10 cellular contexts compared by ENCODE assay signal in genomic region chr18:40935423-40935822, GRCh38.
DNase-seq lines count a peak whose midpoint lies in the region; ATAC-seq and TF ChIP-seq lines count a peak whose summit lies in the region.
"Had no signal": no experiment of that assay in that cellular context is flagged by ENCODE, and none has a peak within 500 bp of the region (broad histone marks: within the 10 kb centered on the region; RNA-seq: fewer than 3 reads in every experiment).

No MANE protein-coding gene starts in this region.

- DNase-seq in heart left ventricle (no peak), cardiac septum (ENCODE audit: low spot score) (no peak), OCI-M1 (lab: John Stamatoyannopoulos, UW) (peak; percentile 80), foreskin fibroblast (peak in 1 of 2 donors; percentile 22), OCI-M2 (lab: John Stamatoyannopoulos, UW; ENCODE audit: unreplicated experiment) (no peak)
- DNase-seq in activated CD4-positive, alpha-beta T cell treated with anti-CD3 and anti-CD28 coated beads, Interleukin-2, amount 10 ng/mL, durations not matched to agents 7 days and 5 days = no peak
- no peak for DNase-seq in effector memory CD8-positive, alpha-beta T cell
- DNase-seq: CD8-positive, alpha-beta memory T cell had no signal

- H3K27ac Mint-ChIP-seq in activated CD4-positive, alpha-beta T cell treated with anti-CD3 and anti-CD28 coated beads, Interleukin-2, amount 10 ng/mL, durations not matched to agents 7 days and 5 days = no peak overlapping the region
- H3K27ac Mint-ChIP-seq in effector memory CD8-positive, alpha-beta T cell = no peak overlapping the region
- H3K27ac Mint-ChIP-seq: CD8-positive, alpha-beta memory T cell had no signal

- H3K4me3 Mint-ChIP-seq in activated CD4-positive, alpha-beta T cell treated with anti-CD3 and anti-CD28 coated beads, Interleukin-2, amount 10 ng/mL, durations not matched to agents 7 days and 5 days = no peak overlapping the region
- H3K4me3 Mint-ChIP-seq in effector memory CD8-positive, alpha-beta T cell = no peak overlapping the region
- H3K4me3 Mint-ChIP-seq: CD8-positive, alpha-beta memory T cell had no signal

- peaks cover 3% of the 10 kb centered on the region for H3K9me3 Mint-ChIP-seq in activated CD4-positive, alpha-beta T cell treated with anti-CD3 and anti-CD28 coated beads, Interleukin-2, amount 10 ng/mL, durations not matched to agents 7 days and 5 days
- peaks cover 7 to 12% of the 10 kb centered on the region in 2 donors for H3K9me3 Mint-ChIP-seq in effector memory CD8-positive, alpha-beta T cell

- POLR2A ChIA-PET in activated CD4-positive, alpha-beta T cell treated with anti-CD3 and anti-CD28 coated beads, Interleukin-2, amount 10 ng/mL, durations not matched to agents 7 days and 5 days (lab: Charles Lee) = no interaction called here

- no peaks in the 10 kb centered on the region for H3K36me3 ChIP-seq in heart left ventricle

- H3K27ac ChIP-seq in heart left ventricle = no peak overlapping the region

- H3K4me3 ChIP-seq in heart left ventricle (no peak overlapping the region), foreskin fibroblast (ENCODE audit: low read depth in 1 of 2, low read length in 2 of 2) (no peak overlapping the region)
- H3K4me3 ChIP-seq: lung had no signal

- no peaks in the 10 kb centered on the region for H3K36me3 Mint-ChIP-seq in activated CD4-positive, alpha-beta T cell treated with anti-CD3 and anti-CD28 coated beads, Interleukin-2, amount 10 ng/mL, durations not matched to agents 7 days and 5 days (ENCODE audit: low read depth)
- no peaks in the 10 kb centered on the region for H3K36me3 Mint-ChIP-seq in effector memory CD8-positive, alpha-beta T cell (ENCODE audit: insufficient read depth)
- H3K36me3 Mint-ChIP-seq: CD8-positive, alpha-beta memory T cell had no signal

- no peaks in the 10 kb centered on the region for H3K4me1 Mint-ChIP-seq in activated CD4-positive, alpha-beta T cell treated with anti-CD3 and anti-CD28 coated beads, Interleukin-2, amount 10 ng/mL, durations not matched to agents 7 days and 5 days
- H3K4me1 Mint-ChIP-seq in effector memory CD8-positive, alpha-beta T cell (ENCODE audit: low read depth in 2 of 2) = no peaks in the 10 kb centered on the region
- H3K4me1 Mint-ChIP-seq: CD8-positive, alpha-beta memory T cell had no signal

- ATAC-seq in heart left ventricle = no peak
- ATAC-seq in GM21717 (IDR thresholded peaks at IDR 0.05; ENCODE audit: unreplicated experiment) = no peak
- ATAC-seq in effector memory CD8-positive, alpha-beta T cell (replicated peaks) = no peak

- no peak for TF ChIP-seq POLR2A in heart left ventricle (IDR thresholded peaks at IDR 0.05)

- H3K9me3 ChIP-seq in heart left ventricle = no peaks in the 10 kb centered on the region

- intact Hi-C loops in heart left ventricle (cut with DNase I) = loop anchor here in 2 of 10 donors (10.0 kb wide), 2 partner anchors 439 to 809 kb away; no protein-coding TSS in a partner anchor
- intact Hi-C loops in cardiac septum (cut with DNase I) = loop anchor here (10.0 kb wide), 1 partner anchor 809 kb away; no protein-coding TSS in a partner anchor

- CTCF ChIA-PET in activated CD4-positive, alpha-beta T cell treated with anti-CD3 and anti-CD28 coated beads, Interleukin-2, amount 10 ng/mL, durations not matched to agents 7 days and 5 days (lab: Charles Lee) = no interaction called here

- no peaks in the 10 kb centered on the region for H3K27me3 Mint-ChIP-seq in activated CD4-positive, alpha-beta T cell treated with anti-CD3 and anti-CD28 coated beads, Interleukin-2, amount 10 ng/mL, durations not matched to agents 7 days and 5 days
- H3K27me3 Mint-ChIP-seq in effector memory CD8-positive, alpha-beta T cell = no peaks in the 10 kb centered on the region
- H3K27me3 Mint-ChIP-seq: CD8-positive, alpha-beta memory T cell had no signal

- 33 to 60% (median 43%) methylated on average over 1 of the region's 1 CpG for WGBS in heart left ventricle, 4 donors

- H3K27me3 ChIP-seq in heart left ventricle = no peaks in the 10 kb centered on the region

- no peaks in the 10 kb centered on the region for H3K4me1 ChIP-seq in heart left ventricle

- peak in 9 of 12 donors; percentile 12 to 38 (median 27) for TF ChIP-seq CTCF in heart left ventricle (IDR thresholded peaks at IDR 0.05)
- peak; percentile 57 for TF ChIP-seq CTCF in foreskin fibroblast (IDR thresholded peaks at IDR 0.05; ENCODE audit: low read depth, low read length)
